ENCODE assay signal across 8 cellular contexts in the genomic region with DNA sequence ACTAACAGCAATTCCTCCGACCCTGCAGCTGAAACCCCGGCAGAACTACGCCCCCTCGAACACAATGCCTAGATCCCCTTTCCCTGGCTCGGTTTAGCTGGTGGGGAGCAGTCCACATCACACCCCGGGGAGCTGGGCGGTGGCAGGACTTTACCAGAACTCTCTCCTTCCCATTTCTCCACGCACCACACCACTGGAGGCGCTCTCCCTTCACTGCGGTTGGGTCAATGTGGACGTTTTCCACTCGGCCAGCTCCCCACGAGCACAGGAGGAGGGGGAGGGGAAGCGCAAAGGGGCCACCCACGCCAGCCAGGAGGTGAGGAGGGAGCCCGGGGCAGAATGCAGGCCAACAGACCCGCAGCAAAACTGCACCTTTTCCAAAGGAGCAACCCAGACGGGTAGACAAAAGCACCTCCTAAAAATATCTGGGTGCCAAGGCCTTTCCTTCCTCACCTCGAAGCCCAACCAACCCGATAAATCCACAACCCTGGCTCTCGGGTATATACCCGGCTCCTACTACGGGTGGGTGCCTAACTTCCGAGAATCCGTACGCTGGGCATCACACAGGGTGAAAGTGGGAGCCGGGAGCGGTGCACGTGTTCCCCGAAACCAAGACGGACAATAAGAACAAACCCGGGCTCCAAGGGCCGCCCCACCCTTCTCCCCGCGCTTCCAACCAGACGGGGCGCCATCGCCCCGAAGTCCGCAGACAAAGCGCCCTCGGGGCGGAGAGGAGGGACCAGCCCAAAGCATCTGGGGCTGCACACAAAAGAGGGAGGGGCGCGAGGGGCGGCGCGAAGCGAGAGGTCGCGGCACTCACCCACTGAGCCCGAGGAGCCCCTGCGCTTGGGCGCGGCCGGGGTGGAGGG. TPM values are rescaled to one million over a fixed set of nuclear protein-coding genes. Genes with fewer than 3 reads are reported as not detected.
DNase-seq lines count a peak whose midpoint lies in the region; ATAC-seq and TF ChIP-seq lines count a peak whose summit lies in the region.

No MANE protein-coding gene starts in this region.

- TF ChIP-seq CTCF in left lung (IDR thresholded peaks at IDR 0.05) = peak; percentile 47 to 57

- H3K9me3 ChIP-seq in left lung = no peaks in the 10 kb centered on the region

- ATAC-seq in HG03354 (IDR thresholded peaks at IDR 0.05; ENCODE audit: poor library complexity, severe bottlenecking, unreplicated experiment) (peak; percentile 17), left lung (peak; percentile 65), HG02678 (IDR thresholded peaks at IDR 0.05; ENCODE audit: unreplicated experiment) (no peak)

- H3K4me1 ChIP-seq in left lung = peaks cover 36 to 59% of the 10 kb centered on the region in 2 donors

- H3K27me3 ChIP-seq in left lung = no peaks in the 10 kb centered on the region

- intact Hi-C loops in left lung (cut with DNase I) = loop anchor here in 1 of 2 donors (10.0 kb wide), 1 partner anchor 116 kb away; no protein-coding TSS in a partner anchor

- H3K4me3 ChIP-seq in left lung = peak overlapping the region; percentile 86 to 91

- peak overlapping the region; percentile 99 for H3K27ac ChIP-seq in left lung

- DNase-seq in GM04504 (ENCODE audit: low read depth) = peak; percentile 71
- peak; percentile 64 for DNase-seq in NCI-H526 treated with DMSO at 0.1 percent for 48 hours (lab: John Stamatoyannopoulos, UW)
- DNase-seq in activated CD4-positive, alpha-beta T cell treated with anti-CD3 and anti-CD28 coated beads, Interleukin-2, amount 50 U/mL, for 24 hours (ENCODE audit: low read depth in 1 of 2, low spot score in 1 of 2) = peak; percentile 24 to 37
- DNase-seq in dermis blood vessel endothelial cell = peak; percentile 87
- peak; percentile 93 for DNase-seq in left lung
- peak; percentile 46 to 54 for DNase-seq in stimulated activated CD4-positive, alpha-beta T cell treated with anti-CD3 and anti-CD28 coated beads, Interleukin-2, amount 100 ng/mL, for 48 hours

- no peaks in the 10 kb centered on the region for H3K36me3 ChIP-seq in left lung

RNA-seq across cellular contexts. Expression of a gene that starts 1.1 kb away (rescaled TPM):
- total RNA-seq in dermis blood vessel endothelial cell (118 and 312 TPM in 2 replicates), left lung (100 to 1,000 TPM; 317 to 373 TPM)

Comparison
In these comparisons a context has a peak if more than half of its experiments do, and no peak if none do; other contexts are left out.
1. DNase-seq: peak in every context shown above with its lines; median percentile 93 in left lung; 87 in dermis blood vessel endothelial cell; 71 in GM04504; 64 in NCI-H526 treated with DMSO at 0.1 percent for 48 hours; 50 in stimulated activated CD4-positive, alpha-beta T cell treated with anti-CD3 and anti-CD28 coated beads, Interleukin-2, amount 100 ng/mL, for 48 hours; 30 in activated CD4-positive, alpha-beta T cell treated with anti-CD3 and anti-CD28 coated beads, Interleukin-2, amount 50 U/mL, for 24 hours.